1 cellular context compared by ENCODE assay signal in the genomic region with DNA sequence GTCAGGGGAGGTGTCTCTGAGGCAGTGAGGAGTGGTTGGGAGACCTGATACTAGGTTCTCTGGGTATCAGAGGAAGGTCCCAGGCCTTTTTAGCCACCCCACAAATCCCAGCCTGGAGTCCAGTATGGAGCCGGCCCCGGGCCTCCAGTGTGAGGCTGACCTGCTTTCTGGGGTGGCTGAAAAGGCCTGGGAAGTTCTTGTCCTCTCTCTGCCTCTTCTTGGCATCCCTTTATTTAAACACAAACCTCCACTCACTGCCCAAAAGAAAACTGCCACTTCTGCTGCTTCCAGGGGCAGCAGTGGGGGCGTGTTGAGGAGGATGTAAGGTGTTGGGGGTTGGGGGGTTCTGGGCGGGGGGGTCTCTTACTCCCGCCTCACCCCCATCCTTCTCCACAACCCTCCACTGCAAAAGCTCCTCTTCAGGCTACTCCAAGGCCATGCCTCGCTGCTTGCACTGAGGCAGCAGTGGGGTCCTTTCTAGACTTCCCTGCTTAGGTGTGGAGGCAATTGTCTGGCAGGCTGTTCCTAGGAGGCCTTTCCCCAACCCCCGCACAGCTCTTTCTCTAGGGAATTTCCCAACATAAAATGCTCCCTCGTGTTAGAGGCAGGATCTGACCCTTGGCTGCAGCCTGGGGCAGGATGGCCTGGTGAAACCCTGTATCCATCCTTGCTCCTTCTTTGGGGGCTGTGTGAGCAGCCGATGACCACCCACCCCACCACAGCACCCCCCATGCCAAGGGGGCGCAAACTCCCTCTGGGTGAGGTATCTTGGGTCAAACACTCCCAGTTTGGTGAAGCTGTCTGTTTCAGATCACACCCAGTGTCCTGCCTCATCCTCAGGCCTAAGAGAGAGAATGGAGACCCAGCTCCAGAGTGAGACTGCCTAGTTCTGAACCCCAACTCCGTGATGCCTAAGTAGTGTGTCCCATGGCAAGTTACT.
TF ChIP-seq lines count a peak whose summit lies in the region.

No MANE protein-coding gene starts in this region.

TF ChIP-seq in GM23338, 12 proteins besides CTCF, POLR2A, EP300 and RAD21 (continued from another document):
- TF ChIP-seq, protein P1, sequence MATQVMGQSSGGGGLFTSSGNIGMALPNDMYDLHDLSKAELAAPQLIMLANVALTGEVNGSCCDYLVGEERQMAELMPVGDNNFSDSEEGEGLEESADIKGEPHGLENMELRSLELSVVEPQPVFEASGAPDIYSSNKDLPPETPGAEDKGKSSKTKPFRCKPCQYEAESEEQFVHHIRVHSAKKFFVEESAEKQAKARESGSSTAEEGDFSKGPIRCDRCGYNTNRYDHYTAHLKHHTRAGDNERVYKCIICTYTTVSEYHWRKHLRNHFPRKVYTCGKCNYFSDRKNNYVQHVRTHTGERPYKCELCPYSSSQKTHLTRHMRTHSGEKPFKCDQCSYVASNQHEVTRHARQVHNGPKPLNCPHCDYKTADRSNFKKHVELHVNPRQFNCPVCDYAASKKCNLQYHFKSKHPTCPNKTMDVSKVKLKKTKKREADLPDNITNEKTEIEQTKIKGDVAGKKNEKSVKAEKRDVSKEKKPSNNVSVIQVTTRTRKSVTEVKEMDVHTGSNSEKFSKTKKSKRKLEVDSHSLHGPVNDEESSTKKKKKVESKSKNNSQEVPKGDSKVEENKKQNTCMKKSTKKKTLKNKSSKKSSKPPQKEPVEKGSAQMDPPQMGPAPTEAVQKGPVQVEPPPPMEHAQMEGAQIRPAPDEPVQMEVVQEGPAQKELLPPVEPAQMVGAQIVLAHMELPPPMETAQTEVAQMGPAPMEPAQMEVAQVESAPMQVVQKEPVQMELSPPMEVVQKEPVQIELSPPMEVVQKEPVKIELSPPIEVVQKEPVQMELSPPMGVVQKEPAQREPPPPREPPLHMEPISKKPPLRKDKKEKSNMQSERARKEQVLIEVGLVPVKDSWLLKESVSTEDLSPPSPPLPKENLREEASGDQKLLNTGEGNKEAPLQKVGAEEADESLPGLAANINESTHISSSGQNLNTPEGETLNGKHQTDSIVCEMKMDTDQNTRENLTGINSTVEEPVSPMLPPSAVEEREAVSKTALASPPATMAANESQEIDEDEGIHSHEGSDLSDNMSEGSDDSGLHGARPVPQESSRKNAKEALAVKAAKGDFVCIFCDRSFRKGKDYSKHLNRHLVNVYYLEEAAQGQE (IDR thresholded peaks at IDR 0.05; ENCODE audit: unreplicated experiment): no peak
- TF ChIP-seq ZNF331 (CRISPR knock-in tag; IDR thresholded peaks at IDR 0.05; ENCODE audit: low read depth): no peak
- TF ChIP-seq EZH2 (IDR thresholded peaks at IDR 0.05; ENCODE audit: low read depth, unreplicated experiment): no peak
- TF ChIP-seq POLR2AphosphoS5 (IDR thresholded peaks at IDR 0.05; ENCODE audit: low read depth): no peak
